Comparison of ENCODE assay signal across 27 cellular contexts in genomic region chr14:19775587-19775986, GRCh38. TPM values are rescaled to one million over a fixed set of nuclear protein-coding genes. Genes with fewer than 3 reads are reported as not detected.
"Had no signal": no experiment of that assay in that cellular context is flagged by ENCODE, and none has a peak within 500 bp of the region (broad histone marks: within the 10 kb centered on the region; RNA-seq: fewer than 3 reads in every experiment).

No MANE protein-coding gene starts in this region.

- H3K36me3 Mint-ChIP-seq: IgD-negative memory B cell had no signal

- H3K27ac ChIP-seq: HL-60, KMS-11, SJSA1, SK-N-MC had no signal

- DNase-seq: Kasumi-1, MM.1S, NCI-H1092 treated with DMSO at 0.1 percent for 48 hours, NCI-H1436, NCI-H187, NCI-H2029, NCI-H2081 treated with DMSO at 0.1 percent for 48 hours, NCI-H2171, NCI-H446, NCI-H510A, NCI-H524 treated with DMSO at 0.1 percent for 48 hours, NCI-H69, NCI-H774, PC-3, Right ventricle myocardium superior, RPMI8226, SIG-M5 had no signal

- H3K27me3 ChIP-seq: SJSA1 had no signal

- H3K36me3 ChIP-seq: SJSA1 had no signal

- FAIRE-seq: HTR-8/SVneo, K562 had no signal

- H3K4me3 Mint-ChIP-seq: IgD-negative memory B cell had no signal

- H3K9ac ChIP-seq: KMS-11 had no signal

- H3K4me1 ChIP-seq: SJSA1 had no signal

- H3K4me3 ChIP-seq: K562, SJSA1, SK-N-MC had no signal

- ATAC-seq: K562, Panc1, PC-3 had no signal

- H3K9me3 ChIP-seq: SJSA1 had no signal

- H3K27ac Mint-ChIP-seq: IgD-negative memory B cell had no signal

- H3K27me3 Mint-ChIP-seq: IgD-negative memory B cell had no signal

RNA-seq across cellular contexts. Expression of gene OR4M1, which starts 2.3 kb away (rescaled TPM):
- total RNA-seq: K562, M059J, OCI-LY7, PC-3, Right ventricle myocardium superior, SJSA1 had no signal
- polyA plus RNA-seq: IgD-negative memory B cell, K562 had no signal

RNA-seq across cellular contexts. Expression of gene OR4N2, which starts 28.0 kb away (rescaled TPM):
- total RNA-seq: K562, M059J, OCI-LY7, PC-3, Right ventricle myocardium superior, SJSA1 had no signal
- polyA plus RNA-seq: IgD-negative memory B cell, K562 had no signal

RNA-seq across cellular contexts. Expression of gene OR4Q3, which starts 32.2 kb away (rescaled TPM):
- total RNA-seq: K562, M059J, OCI-LY7, PC-3, Right ventricle myocardium superior, SJSA1 had no signal
- polyA plus RNA-seq: IgD-negative memory B cell, K562 had no signal
